Comparison of ENCODE assay signal across 8 cellular contexts in genomic region chr3:113532698-113533533, GRCh38. TPM values are rescaled to one million over a fixed set of nuclear protein-coding genes. Genes with fewer than 3 reads are reported as not detected.
DNase-seq lines count a peak whose midpoint lies in the region; ATAC-seq and TF ChIP-seq lines count a peak whose summit lies in the region.

No MANE protein-coding gene starts in this region.

- TF ChIP-seq CTCF in Loucy (conservative IDR thresholded peaks at IDR 0.05; ENCODE audit: low read length) (peak; percentile 44; the same call in 1 of the 2 replicates), fibroblast of lung (conservative IDR thresholded peaks at IDR 0.05 in 1 of 2, IDR thresholded peaks at IDR 0.05 in 1 of 2; ENCODE audit: low read depth in 1 of 2, low read length in 2 of 2) (peak in 1 of 2 donors; percentile 1), vagina (IDR thresholded peaks at IDR 0.05) (no peak)

- H3K4me3 ChIP-seq in Loucy (ENCODE audit: low read length, poor library complexity, severe bottlenecking) (peak overlapping the region; percentile 77), fibroblast of lung (replicated peaks in 1 of 4; ENCODE audit: control extremely low read depth in 1 of 4, insufficient read depth in 1 of 4, low read depth in 3 of 4, low read length in 4 of 4) (peak overlapping the region; percentile 25 to 64 (median 42)), neuronal stem cell (ENCODE audit: low read length in 2 of 2) (peak overlapping the region; percentile 35 to 76), vagina (peak overlapping the region; percentile 61 to 70)

- peaks cover 14% of the 10 kb centered on the region for H3K27me3 ChIP-seq in Loucy (ENCODE audit: insufficient read depth, low read length, poor library complexity, severe bottlenecking)
- H3K27me3 ChIP-seq in fibroblast of lung (ENCODE audit: control insufficient read depth, insufficient read depth, low read length) = peaks cover 46% of the 10 kb centered on the region
- peaks cover 7 to 94% (median 50%) of the 10 kb centered on the region in 3 experiments for H3K27me3 ChIP-seq in neuronal stem cell (ENCODE audit: control insufficient read depth in 3 of 3, insufficient read depth in 3 of 3, low read depth in 1 of 3, low read length in 3 of 3)
- H3K27me3 ChIP-seq in vagina = no peaks in the 10 kb centered on the region

- no peak overlapping the region for H4K91ac ChIP-seq in neuronal stem cell (ENCODE audit: low read depth, low read length, poor library complexity)

- no peak overlapping the region for H2BK15ac ChIP-seq in neuronal stem cell (ENCODE audit: low read length)

- H2AFZ ChIP-seq in Loucy (ENCODE audit: low read length) (peak overlapping the region; percentile 89), fibroblast of lung (ENCODE audit: low read length) (no peak overlapping the region), neuronal stem cell (ENCODE audit: low read length) (peak overlapping the region; percentile 87)

- H3K9ac ChIP-seq in Loucy (ENCODE audit: low read depth, low read length, poor library complexity, severe bottlenecking) (peak overlapping the region; percentile 70), fibroblast of lung (ENCODE audit: insufficient read depth, low read length) (no peak overlapping the region), neuronal stem cell (ENCODE audit: low read depth, low read length, poor library complexity) (no peak overlapping the region)

- H3F3A ChIP-seq in Loucy (ENCODE audit: low read depth) = no peaks in the 10 kb centered on the region

- ATAC-seq in GM21529 (IDR thresholded peaks at IDR 0.05; ENCODE audit: unreplicated experiment) = peak; percentile 24

- H3K27ac ChIP-seq in fibroblast of lung (ENCODE audit: insufficient read depth, low read length) (no peak overlapping the region), neuronal stem cell (replicated peaks; ENCODE audit: low read length) (no peak overlapping the region), vagina (peak overlapping the region; percentile 49)

- no peak for TF ChIP-seq POLR2A in vagina (IDR thresholded peaks at IDR 0.05)

- no peak overlapping the region for H2BK12ac ChIP-seq in neuronal stem cell (ENCODE audit: low read length)

- H3K4ac ChIP-seq in neuronal stem cell (ENCODE audit: low read length) = no peak overlapping the region

- H2AK5ac ChIP-seq in neuronal stem cell (ENCODE audit: low read depth, low read length) = no peak overlapping the region

- no peaks in the 10 kb centered on the region for H3K36me3 ChIP-seq in Loucy (ENCODE audit: insufficient read depth, low read length)
- H3K36me3 ChIP-seq in fibroblast of lung (ENCODE audit: control insufficient read depth, insufficient read depth, low read length) = no peaks in the 10 kb centered on the region
- no peaks in the 10 kb centered on the region for H3K36me3 ChIP-seq in neuronal stem cell (replicated peaks in 1 of 2; ENCODE audit: control insufficient read depth in 2 of 2, insufficient read depth in 2 of 2, low read length in 2 of 2)
- H3K36me3 ChIP-seq in vagina = no peaks in the 10 kb centered on the region

- H3K4me1 ChIP-seq in Loucy (ENCODE audit: insufficient read depth, low read length, poor library complexity, severe bottlenecking) = peaks cover 44% of the 10 kb centered on the region
- H3K4me1 ChIP-seq in fibroblast of lung (ENCODE audit: control insufficient read depth, extremely low read depth, insufficient read depth, low read length) = peaks cover 4% of the 10 kb centered on the region
- peaks cover 3% of the 10 kb centered on the region in 2 donors for H3K4me1 ChIP-seq in neuronal stem cell (ENCODE audit: control insufficient read depth in 2 of 2, insufficient read depth in 1 of 2, low read depth in 1 of 2, low read length in 2 of 2)
- peaks cover 12% of the 10 kb centered on the region for H3K4me1 ChIP-seq in vagina

- no peak overlapping the region for H2BK5ac ChIP-seq in neuronal stem cell (ENCODE audit: low read length)

- no peak overlapping the region for H2BK120ac ChIP-seq in neuronal stem cell (ENCODE audit: low read depth, low read length)

- no peak overlapping the region for H3K14ac ChIP-seq in neuronal stem cell (ENCODE audit: low read length)

- H3K18ac ChIP-seq in neuronal stem cell (ENCODE audit: low read length) = no peak overlapping the region

- H3K9me3 ChIP-seq in Loucy (ENCODE audit: insufficient read depth, low read depth, low read length) (no peaks in the 10 kb centered on the region), fibroblast of lung (ENCODE audit: control insufficient read depth, insufficient read depth, low read depth, low read length) (no peaks in the 10 kb centered on the region), neuronal stem cell (replicated peaks in 1 of 2; ENCODE audit: control insufficient read depth in 2 of 2, insufficient read depth in 1 of 2, low read depth in 1 of 2, low read length in 2 of 2) (no peaks in the 10 kb centered on the region), vagina (no peaks in the 10 kb centered on the region)

- intact Hi-C loops in vagina (cut with DNase I) = no loop called here

- H3K79me1 ChIP-seq in neuronal stem cell (ENCODE audit: low read depth, low read length) = no peaks in the 10 kb centered on the region

- WGBS in neuronal stem cell (ENCODE audit: extremely low coverage in 2 of 2, insufficient read length in 2 of 2, insufficient replicate concordance in 1 of 2), 2 donors = no CpG with 5 or more reads among the region's 66 CpGs

- H4K8ac ChIP-seq in neuronal stem cell (ENCODE audit: low read depth, low read length) = no peak overlapping the region

- H3K4me2 ChIP-seq in Loucy (ENCODE audit: low read depth, low read length, poor library complexity, severe bottlenecking) (peak overlapping the region; percentile 71), fibroblast of lung (ENCODE audit: extremely low read depth, insufficient read depth, low read length) (peak overlapping the region; percentile 69), neuronal stem cell (ENCODE audit: insufficient read depth, low read length, poor library complexity, severe bottlenecking) (peak overlapping the region; percentile 50)

- H4K20me1 ChIP-seq in Loucy (ENCODE audit: insufficient read depth, low read length, poor library complexity, severe bottlenecking) (no peaks in the 10 kb centered on the region), fibroblast of lung (ENCODE audit: control insufficient read depth, extremely low read depth, insufficient read depth, low read length) (no peaks in the 10 kb centered on the region)

- peaks cover 16% of the 10 kb centered on the region; the same call in 1 of the 2 replicates for H3K79me2 ChIP-seq in Loucy (ENCODE audit: insufficient read depth, low read length)
- no peaks in the 10 kb centered on the region for H3K79me2 ChIP-seq in fibroblast of lung (ENCODE audit: control insufficient read depth, insufficient read depth, low read length)

- peak; percentile 16 for DNase-seq in ELR (ENCODE audit: low read depth)
- peak; percentile 65 for DNase-seq in activated T-cell treated with anti-CD3 and anti-CD28 coated beads, Interleukin-2, amount 50 U/mL, for 1 hour
- peak in 1 of 2 donors; percentile 6 for DNase-seq in fibroblast of lung (ENCODE audit: low read depth in 2 of 2)
- DNase-seq in neuronal stem cell (ENCODE audit: low spot score) = peak; percentile 39
- DNase-seq in vagina (ENCODE audit: extremely low spot score in 2 of 2) = no peak
- no peak for DNase-seq in NCI-H774 (lab: John Stamatoyannopoulos, UW)

- peak overlapping the region; percentile 16 for H3K23ac ChIP-seq in neuronal stem cell (ENCODE audit: low read depth, low read length, poor library complexity)

- no peaks in the 10 kb centered on the region for H3K9me2 ChIP-seq in Loucy (replicated peaks; ENCODE audit: low read depth, low read length)

RNA-seq across cellular contexts. Expression of gene SIDT1, which starts 0.6 kb away (rescaled TPM):
- total RNA-seq in fibroblast of lung (not detected in 2 replicates), vagina (44.0 TPM)
- 0.01 TPM in 1 of 2 replicates, not detected in the other for polyA plus RNA-seq in fibroblast of lung
- 0.21 TPM in 1 of 2 replicates, not detected in the other for polyA plus RNA-seq in fibroblast of lung (2012)
- polyA minus RNA-seq in fibroblast of lung (ENCODE audit: low replicate concordance) = 0.12 TPM in 1 of 2 replicates, not detected in the other
- polyA plus RNA-seq in neuronal stem cell (2013, experiment 1 of 2) = not detected
- polyA plus RNA-seq in neuronal stem cell (2013, experiment 2 of 2) = not detected

RNA-seq across cellular contexts. Expression of gene SPICE1, which starts 18.0 kb away (rescaled TPM):
- total RNA-seq in fibroblast of lung (7.3 and 9.2 TPM in 2 replicates), vagina (26.8 TPM)
- 5.3 and 8.1 TPM in 2 replicates for polyA plus RNA-seq in fibroblast of lung
- 3.5 and 4.5 TPM in 2 replicates for polyA plus RNA-seq in fibroblast of lung (2012)
- 0.96 TPM in 1 of 2 replicates, not detected in the other for polyA minus RNA-seq in fibroblast of lung (ENCODE audit: low replicate concordance)
- polyA plus RNA-seq in neuronal stem cell (2013, experiment 1 of 2) = 18.3 TPM
- polyA plus RNA-seq in neuronal stem cell (2013, experiment 2 of 2) = 18.3 TPM

Comparison
In these comparisons a context has a peak if more than half of its experiments do, and no peak if none do; other contexts are left out.
1. DNase-seq: peak in ELR (single experiment), activated T-cell treated with anti-CD3 and anti-CD28 coated beads, Interleukin-2, amount 50 U/mL, for 1 hour (single experiment) and neuronal stem cell (single experiment); none in vagina (0 of 2) and NCI-H774 (single experiment).
2. RNA of gene SIDT1, which starts 0.6 kb away (total RNA-seq): 44.0 TPM in vagina (single experiment); not detected in fibroblast of lung; every median in the first group is over 10 times any median in the second.
3. Peak in every context shown above with its lines, with median percentiles within 50 percentile points of each other: H3K4me2 ChIP-seq and H3K4me3 ChIP-seq.